8 cellular contexts compared by ENCODE assay signal in genomic region chr11:30196400-30197206, GRCh38. TPM values are rescaled to one million over a fixed set of nuclear protein-coding genes. Genes with fewer than 3 reads are reported as not detected.
DNase-seq lines count a peak whose midpoint lies in the region; ATAC-seq and TF ChIP-seq lines count a peak whose summit lies in the region.

No MANE protein-coding gene starts in this region.

- DNase-seq in AG09309 (ENCODE audit: low read depth) (no peak), NCI-H146 (lab: John Stamatoyannopoulos, UW) (peak; percentile 29), natural killer cell (peak; percentile 21), thyroid gland (peak; percentile 55 to 66)
- peak; percentile 43 to 55 for DNase-seq in activated CD4-positive, alpha-beta T cell treated with anti-CD3 and anti-CD28 coated beads, Interleukin-2, amount 50 U/mL, for 48 hours

- H3K9me3 Mint-ChIP-seq in natural killer cell: no peaks in the 10 kb centered on the region

- TF ChIP-seq CTCF in AG09309 (IDR thresholded peaks at IDR 0.05; ENCODE audit: control insufficient read depth, insufficient read depth, low read depth, low read length, missing control alignments): peak; percentile 57
- TF ChIP-seq CTCF in natural killer cell (IDR thresholded peaks at IDR 0.05): peak; percentile 67
- peak in 5 of 6 experiments; percentile 20 to 84 (median 49) for TF ChIP-seq CTCF in thyroid gland (IDR thresholded peaks at IDR 0.05)

- no peaks in the 10 kb centered on the region for H3K27me3 ChIP-seq in thyroid gland

- no peaks in the 10 kb centered on the region for H3K4me1 Mint-ChIP-seq in natural killer cell

- no peak for TF ChIP-seq POLR2A in thyroid gland (IDR thresholded peaks at IDR 0.05)

- peaks cover 3 to 6% of the 10 kb centered on the region in 2 donors for H3K27me3 Mint-ChIP-seq in natural killer cell (ENCODE audit: low read depth in 2 of 2)

- no peaks in the 10 kb centered on the region for H3K36me3 ChIP-seq in thyroid gland

- 5 to 6% methylated on average over 6 of the region's 6 CpGs for WGBS in thyroid gland, 2 donors

- no peak overlapping the region for H3K27ac Mint-ChIP-seq in natural killer cell

- intact Hi-C loops in natural killer cell (cut with micrococcal nuclease) (no loop called here), thyroid gland (cut with DNase I) (no loop called here)

- no peaks in the 10 kb centered on the region for H3K36me3 Mint-ChIP-seq in natural killer cell

- no peaks in the 10 kb centered on the region for H3K9me3 ChIP-seq in thyroid gland

- H3K27ac ChIP-seq in thyroid gland: no peak overlapping the region

- H3K4me3 ChIP-seq in AG09309 (ENCODE audit: control insufficient read depth, low read depth, low read length) (no peak overlapping the region), thyroid gland (replicated peaks in 1 of 3) (no peak overlapping the region)

- ATAC-seq in GM18498 (IDR thresholded peaks at IDR 0.05; ENCODE audit: unreplicated experiment) (peak; percentile 93), HG02763 (IDR thresholded peaks at IDR 0.05; ENCODE audit: unreplicated experiment) (peak; percentile 95), esophagus mucosa (peak; percentile 57), natural killer cell (peak; percentile 53 to 94 (median 59))

- no peaks in the 10 kb centered on the region for H3K4me1 ChIP-seq in thyroid gland

- no peak overlapping the region for H3K4me3 Mint-ChIP-seq in natural killer cell

RNA-seq across cellular contexts. Expression of gene FSHB, which starts 34.2 kb away (rescaled TPM):
- total RNA-seq in esophagus mucosa: not detected
- not detected for total RNA-seq in natural killer cell
- total RNA-seq in thyroid gland: not detected
